Comparison of ENCODE assay signal across 1 cellular context in genomic region chr20:8132632-8133587, GRCh38.
TF ChIP-seq lines count a peak whose summit lies in the region.

No MANE protein-coding gene starts in this region.

TF ChIP-seq in HepG2, 621 proteins besides CTCF, POLR2A, EP300 and RAD21 (continued from another document and continues in another):
- TF ChIP-seq HBP1 (CRISPR knock-in tag; IDR thresholded peaks at IDR 0.05; ENCODE audit: low read depth) (0 out of 2 replicates have a peak, but pooled peaks have one; percentile 50), ZBTB4 (CRISPR knock-in tag; IDR thresholded peaks at IDR 0.05; ENCODE audit: borderline replicate concordance) (peak; percentile 56; the same call in 1 of the 2 replicates), ERF (CRISPR knock-in tag; IDR thresholded peaks at IDR 0.05) (no peak), ZFP36 (IDR thresholded peaks at IDR 0.05; ENCODE audit: borderline replicate concordance, low read depth, low read length, partially characterized antibody) (no peak), ZNF572 (CRISPR knock-in tag; IDR thresholded peaks at IDR 0.05) (0 out of 2 replicates have a peak, but pooled peaks have one; percentile 59), KAT7 (CRISPR knock-in tag; IDR thresholded peaks at IDR 0.05; ENCODE audit: borderline replicate concordance) (peak; percentile 9; the same call in 1 of the 2 replicates), ARID5B (CRISPR knock-in tag; IDR thresholded peaks at IDR 0.05) (peak; percentile 40), ZNF737 (CRISPR knock-in tag; IDR thresholded peaks at IDR 0.05; ENCODE audit: borderline replicate concordance) (no peak), MLXIP (CRISPR knock-in tag; IDR thresholded peaks at IDR 0.05; ENCODE audit: borderline replicate concordance) (no peak), SRSF1 (optimal IDR thresholded peaks at IDR 0.05; ENCODE audit: low read depth, low read length) (no peak), HNRNPL (IDR thresholded peaks at IDR 0.05; ENCODE audit: low read depth, low read length) (peak; percentile 98), GPBP1L1 (CRISPR knock-in tag; IDR thresholded peaks at IDR 0.05) (no peak), ZBTB46 (CRISPR knock-in tag; IDR thresholded peaks at IDR 0.05; ENCODE audit: borderline replicate concordance) (0 out of 2 replicates have a peak, but pooled peaks have one; percentile 80), BRD4 (CRISPR knock-in tag; IDR thresholded peaks at IDR 0.05) (peak; percentile 66; the same call in 1 of the 2 replicates), JUNB (CRISPR knock-in tag; IDR thresholded peaks at IDR 0.05; ENCODE audit: borderline replicate concordance) (no peak), THAP9 (CRISPR knock-in tag; IDR thresholded peaks at IDR 0.05; ENCODE audit: borderline replicate concordance) (peak; percentile 36; the same call in 1 of the 2 replicates), SAP130 (CRISPR knock-in tag; IDR thresholded peaks at IDR 0.05; ENCODE audit: low read depth) (peak; percentile 14; the same call in 1 of the 2 replicates), ELF4 (CRISPR knock-in tag; IDR thresholded peaks at IDR 0.05; ENCODE audit: borderline replicate concordance) (no peak), TAF1 (CRISPR knock-in tag; IDR thresholded peaks at IDR 0.05) (no peak), ZNF530 (CRISPR knock-in tag; IDR thresholded peaks at IDR 0.05; ENCODE audit: low read depth) (no peak), ZNF770 (CRISPR knock-in tag; IDR thresholded peaks at IDR 0.05) (peak; percentile 94), ZNF382 (CRISPR knock-in tag; IDR thresholded peaks at IDR 0.05; ENCODE audit: borderline replicate concordance) (no peak), HDAC6 (IDR thresholded peaks at IDR 0.05; ENCODE audit: low read depth, low read length) (no peak), ZNF800 (CRISPR knock-in tag; IDR thresholded peaks at IDR 0.05) (peak; percentile 40; the same call in 1 of the 2 replicates), PATZ1 (CRISPR knock-in tag; IDR thresholded peaks at IDR 0.05) (peak; percentile 29)
